ENCODE assay signal across 8 cellular contexts in genomic region chr10:15439381-15439837, GRCh38.
DNase-seq lines count a peak whose midpoint lies in the region; ATAC-seq lines count a peak whose summit lies in the region.

No MANE protein-coding gene starts in this region.

- peak overlapping the region; percentile 83 for H3K9ac ChIP-seq in adipocyte (ENCODE audit: low read length)

- intact Hi-C loops in left ventricle myocardium superior (cut with micrococcal nuclease) = loop anchor here (10.0 kb wide), 1 partner anchor 275 kb away; the partner anchor contains the start of gene ITGA8

- H3K4me1 ChIP-seq in adipocyte (ENCODE audit: control insufficient read depth, insufficient read depth, low read length) = peaks cover 25% of the 10 kb centered on the region

- H3K4me3 ChIP-seq in adipocyte (ENCODE audit: low read length) = peak overlapping the region; percentile 73

- H3K36me3 ChIP-seq in adipocyte (ENCODE audit: control insufficient read depth, insufficient read depth, low read length, severe bottlenecking) = no peaks in the 10 kb centered on the region

- DNase-seq in ELF-1 (ENCODE audit: low read depth, low spot score) = peak; percentile 75
- peak; percentile 67 for DNase-seq in adipocyte (ENCODE audit: low read depth)
- DNase-seq in left ventricle myocardium superior = peak; percentile 58
- DNase-seq in renal cortical epithelial cell (ENCODE audit: low read depth) = peak; percentile 18
- DNase-seq in activated gamma-delta T cell (lab: John Stamatoyannopoulos, UW) = no peak
- DNase-seq in NCI-H2196 treated with DMSO at 0.1 percent for 48 hours (lab: John Stamatoyannopoulos, UW; ENCODE audit: unreplicated experiment) = no peak
- DNase-seq in activated T-cell treated with anti-CD3 and anti-CD28 coated beads, Interleukin-2, amount 50 U/mL, for 48 hours = no peak

- ATAC-seq in left ventricle myocardium superior (peak; percentile 95), HG03460 (IDR thresholded peaks at IDR 0.05; ENCODE audit: unreplicated experiment) (no peak)

- H3K27me3 ChIP-seq in adipocyte (replicated peaks; ENCODE audit: control insufficient read depth, insufficient read depth, low read length) = no peaks in the 10 kb centered on the region

- no peaks in the 10 kb centered on the region for H3K9me3 ChIP-seq in adipocyte (ENCODE audit: control insufficient read depth, low read length)

Comparison
In these comparisons a context has a peak if more than half of its experiments do, and no peak if none do; other contexts are left out.
1. DNase-seq: peak in ELF-1 (single experiment), adipocyte (single experiment), left ventricle myocardium superior (single experiment) and renal cortical epithelial cell (single experiment); none in activated gamma-delta T cell (single experiment), NCI-H2196 treated with DMSO at 0.1 percent for 48 hours (single experiment) and activated T-cell treated with anti-CD3 and anti-CD28 coated beads, Interleukin-2, amount 50 U/mL, for 48 hours (0 of 2).